Comparison of ENCODE assay signal across 38 cellular contexts in the genomic region with DNA sequence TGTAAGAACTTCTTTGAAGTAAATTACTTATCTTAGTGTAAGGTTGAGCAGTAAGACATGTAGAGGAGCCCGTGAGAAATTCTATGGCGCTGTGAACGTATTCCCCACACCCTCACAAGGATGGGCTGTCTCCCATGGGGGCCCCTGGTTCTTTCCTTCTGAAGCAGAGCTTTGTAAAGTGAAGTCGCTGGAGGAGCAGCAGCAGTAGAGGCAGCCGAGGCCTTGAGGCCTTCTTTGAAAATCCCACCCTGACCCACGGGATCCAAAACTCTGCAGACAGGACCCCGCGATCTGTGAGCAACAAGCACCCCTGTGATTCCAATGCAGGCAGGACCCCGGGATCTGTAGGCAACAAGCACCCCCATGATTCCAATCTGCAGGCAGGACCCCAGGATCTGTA. TPM values are rescaled to one million over a fixed set of nuclear protein-coding genes. Genes with fewer than 3 reads are reported as not detected.
"Had no signal": no experiment of that assay in that cellular context is flagged by ENCODE, and none has a peak within 500 bp of the region (broad histone marks: within the 10 kb centered on the region; RNA-seq: fewer than 3 reads in every experiment).

No MANE protein-coding gene starts in this region.

- H3K27me3 ChIP-seq: MG63 had no signal

- H3K4me3 ChIP-seq: MG63 had no signal

- DNase-seq: Karpas-422, Kasumi-1, KG1, MG63, MM.1S, MV-4-11, NCI-H1048, NCI-H1092, NCI-H1092 treated with DMSO at 0.1 percent for 48 hours, NCI-H1105, NCI-H1105 treated with DMSO at 0.1 percent for 48 hours, NCI-H1417, NCI-H1417 treated with DMSO at 0.1 percent for 48 hours, NCI-H1436, NCI-H1436 treated with DMSO at 0.1 percent for 48 hours, NCI-H146, NCI-H1694, NCI-H1694 treated with DMSO at 0.1 percent for 48 hours, NCI-H187, NCI-H187 treated with DMSO at 0.1 percent for 48 hours, NCI-H1930, NCI-H2029, NCI-H2029 treated with DMSO at 0.1 percent for 48 hours, NCI-H2081, NCI-H2081 treated with DMSO at 0.1 percent for 48 hours, NCI-H2107, NCI-H2171, NCI-H2171 treated with DMSO at 0.1 percent for 48 hours, NCI-H2227 treated with DMSO at 0.1 percent for 48 hours, NCI-H226, NCI-H345, NCI-H446, NCI-H446 treated with DMSO at 0.1 percent for 48 hours had no signal

- H3K36me3 ChIP-seq: MG63 had no signal

- H3K9ac ChIP-seq: KMS-11 had no signal

- H3K27ac ChIP-seq: KMS-11 had no signal

- H3K4me2 ChIP-seq: KMS-11 had no signal

- H3K9me3 ChIP-seq: MG63 had no signal

RNA-seq across cellular contexts. Expression of gene SNTG2, which starts 23.8 kb away (rescaled TPM):
- total RNA-seq: LHCN-M2, M059J, MCF 10A, NCI-H460 had no signal
